ENCODE assay signal across 1 cellular context in the genomic region with DNA sequence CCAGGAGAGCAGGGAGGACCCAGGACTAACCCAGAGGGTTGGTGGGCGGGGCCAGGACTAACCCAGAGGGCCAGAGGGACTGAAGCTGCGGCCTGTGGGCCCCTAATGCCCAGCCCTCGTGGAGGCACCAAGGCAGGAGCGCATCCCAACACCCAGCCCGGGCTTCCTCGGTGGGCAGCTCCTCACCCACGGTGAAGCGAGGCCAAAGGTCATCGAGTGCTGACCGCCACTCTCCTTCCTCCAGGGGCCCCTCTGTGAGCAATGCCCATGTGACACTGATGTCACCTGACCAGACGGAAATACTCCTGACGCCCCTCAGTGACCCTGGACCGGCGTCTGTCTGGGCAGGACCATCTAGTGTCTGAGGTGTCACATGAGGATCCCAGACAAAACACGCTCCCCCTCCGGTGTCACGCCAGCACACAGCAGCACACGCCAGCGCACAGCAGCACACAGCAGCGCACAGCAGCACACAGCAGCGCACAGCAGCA.
TF ChIP-seq lines count a peak whose summit lies in the region.

No MANE protein-coding gene starts in this region.

TF ChIP-seq in HepG2, 621 proteins besides CTCF, POLR2A, EP300 and RAD21 (continued from another document and continues in another):
- TF ChIP-seq ZNF556 (CRISPR knock-in tag; IDR thresholded peaks at IDR 0.05; ENCODE audit: borderline replicate concordance) = no peak
- TF ChIP-seq, protein P1, sequence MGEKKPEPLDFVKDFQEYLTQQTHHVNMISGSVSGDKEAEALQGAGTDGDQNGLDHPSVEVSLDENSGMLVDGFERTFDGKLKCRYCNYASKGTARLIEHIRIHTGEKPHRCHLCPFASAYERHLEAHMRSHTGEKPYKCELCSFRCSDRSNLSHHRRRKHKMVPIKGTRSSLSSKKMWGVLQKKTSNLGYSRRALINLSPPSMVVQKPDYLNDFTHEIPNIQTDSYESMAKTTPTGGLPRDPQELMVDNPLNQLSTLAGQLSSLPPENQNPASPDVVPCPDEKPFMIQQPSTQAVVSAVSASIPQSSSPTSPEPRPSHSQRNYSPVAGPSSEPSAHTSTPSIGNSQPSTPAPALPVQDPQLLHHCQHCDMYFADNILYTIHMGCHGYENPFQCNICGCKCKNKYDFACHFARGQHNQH (CRISPR knock-in tag; IDR thresholded peaks at IDR 0.05) = no peak
- TF ChIP-seq HDAC2 (CRISPR knock-in tag; IDR thresholded peaks at IDR 0.05) = no peak
- TF ChIP-seq ZNF251 (CRISPR knock-in tag; IDR thresholded peaks at IDR 0.05) = no peak
- TF ChIP-seq MTA1 (CRISPR knock-in tag; IDR thresholded peaks at IDR 0.05; ENCODE audit: borderline replicate concordance) = no peak
- no peak for TF ChIP-seq ZNF660 (CRISPR knock-in tag; IDR thresholded peaks at IDR 0.05; ENCODE audit: borderline replicate concordance, low read depth)
- peak; percentile 35; the same call in 1 of the 2 replicates for TF ChIP-seq ZNF788 (CRISPR knock-in tag; IDR thresholded peaks at IDR 0.05; ENCODE audit: borderline replicate concordance)
- peak; percentile 89 for TF ChIP-seq RAD51 (IDR thresholded peaks at IDR 0.05; ENCODE audit: borderline replicate concordance)
- peak; percentile 53; the same call in 1 of the 2 replicates for TF ChIP-seq EED (CRISPR knock-in tag; IDR thresholded peaks at IDR 0.05)
- no peak for TF ChIP-seq ZFP90 (CRISPR knock-in tag; IDR thresholded peaks at IDR 0.05; ENCODE audit: borderline replicate concordance)
- TF ChIP-seq TEAD2 (CRISPR knock-in tag; IDR thresholded peaks at IDR 0.05) = no peak
- TF ChIP-seq DMAP1 (CRISPR knock-in tag; IDR thresholded peaks at IDR 0.05) = no peak
- TF ChIP-seq, protein P2, sequence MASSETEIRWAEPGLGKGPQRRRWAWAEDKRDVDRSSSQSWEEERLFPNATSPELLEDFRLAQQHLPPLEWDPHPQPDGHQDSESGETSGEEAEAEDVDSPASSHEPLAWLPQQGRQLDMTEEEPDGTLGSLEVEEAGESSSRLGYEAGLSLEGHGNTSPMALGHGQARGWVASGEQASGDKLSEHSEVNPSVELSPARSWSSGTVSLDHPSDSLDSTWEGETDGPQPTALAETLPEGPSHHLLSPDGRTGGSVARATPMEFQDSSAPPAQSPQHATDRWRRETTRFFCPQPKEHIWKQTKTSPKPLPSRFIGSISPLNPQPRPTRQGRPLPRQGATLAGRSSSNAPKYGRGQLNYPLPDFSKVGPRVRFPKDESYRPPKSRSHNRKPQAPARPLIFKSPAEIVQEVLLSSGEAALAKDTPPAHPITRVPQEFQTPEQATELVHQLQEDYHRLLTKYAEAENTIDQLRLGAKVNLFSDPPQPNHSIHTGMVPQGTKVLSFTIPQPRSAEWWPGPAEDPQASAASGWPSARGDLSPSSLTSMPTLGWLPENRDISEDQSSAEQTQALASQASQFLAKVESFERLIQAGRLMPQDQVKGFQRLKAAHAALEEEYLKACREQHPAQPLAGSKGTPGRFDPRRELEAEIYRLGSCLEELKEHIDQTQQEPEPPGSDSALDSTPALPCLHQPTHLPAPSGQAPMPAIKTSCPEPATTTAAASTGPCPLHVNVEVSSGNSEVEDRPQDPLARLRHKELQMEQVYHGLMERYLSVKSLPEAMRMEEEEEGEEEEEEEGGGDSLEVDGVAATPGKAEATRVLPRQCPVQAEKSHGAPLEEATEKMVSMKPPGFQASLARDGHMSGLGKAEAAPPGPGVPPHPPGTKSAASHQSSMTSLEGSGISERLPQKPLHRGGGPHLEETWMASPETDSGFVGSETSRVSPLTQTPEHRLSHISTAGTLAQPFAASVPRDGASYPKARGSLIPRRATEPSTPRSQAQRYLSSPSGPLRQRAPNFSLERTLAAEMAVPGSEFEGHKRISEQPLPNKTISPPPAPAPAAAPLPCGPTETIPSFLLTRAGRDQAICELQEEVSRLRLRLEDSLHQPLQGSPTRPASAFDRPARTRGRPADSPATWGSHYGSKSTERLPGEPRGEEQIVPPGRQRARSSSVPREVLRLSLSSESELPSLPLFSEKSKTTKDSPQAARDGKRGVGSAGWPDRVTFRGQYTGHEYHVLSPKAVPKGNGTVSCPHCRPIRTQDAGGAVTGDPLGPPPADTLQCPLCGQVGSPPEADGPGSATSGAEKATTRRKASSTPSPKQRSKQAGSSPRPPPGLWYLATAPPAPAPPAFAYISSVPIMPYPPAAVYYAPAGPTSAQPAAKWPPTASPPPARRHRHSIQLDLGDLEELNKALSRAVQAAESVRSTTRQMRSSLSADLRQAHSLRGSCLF (CRISPR knock-in tag; IDR thresholded peaks at IDR 0.05; ENCODE audit: borderline replicate concordance) = no peak
- peak; percentile 19; the same call in 1 of the 2 replicates for TF ChIP-seq SALL1 (CRISPR knock-in tag; IDR thresholded peaks at IDR 0.05)
- no peak for TF ChIP-seq CEBPG (CRISPR knock-in tag; IDR thresholded peaks at IDR 0.05)
- no peak for TF ChIP-seq NR3C1 (CRISPR knock-in tag; IDR thresholded peaks at IDR 0.05)
- TF ChIP-seq, protein P3, sequence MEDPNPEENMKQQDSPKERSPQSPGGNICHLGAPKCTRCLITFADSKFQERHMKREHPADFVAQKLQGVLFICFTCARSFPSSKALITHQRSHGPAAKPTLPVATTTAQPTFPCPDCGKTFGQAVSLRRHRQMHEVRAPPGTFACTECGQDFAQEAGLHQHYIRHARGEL (CRISPR knock-in tag; IDR thresholded peaks at IDR 0.05) = no peak
- TF ChIP-seq, protein P4, sequence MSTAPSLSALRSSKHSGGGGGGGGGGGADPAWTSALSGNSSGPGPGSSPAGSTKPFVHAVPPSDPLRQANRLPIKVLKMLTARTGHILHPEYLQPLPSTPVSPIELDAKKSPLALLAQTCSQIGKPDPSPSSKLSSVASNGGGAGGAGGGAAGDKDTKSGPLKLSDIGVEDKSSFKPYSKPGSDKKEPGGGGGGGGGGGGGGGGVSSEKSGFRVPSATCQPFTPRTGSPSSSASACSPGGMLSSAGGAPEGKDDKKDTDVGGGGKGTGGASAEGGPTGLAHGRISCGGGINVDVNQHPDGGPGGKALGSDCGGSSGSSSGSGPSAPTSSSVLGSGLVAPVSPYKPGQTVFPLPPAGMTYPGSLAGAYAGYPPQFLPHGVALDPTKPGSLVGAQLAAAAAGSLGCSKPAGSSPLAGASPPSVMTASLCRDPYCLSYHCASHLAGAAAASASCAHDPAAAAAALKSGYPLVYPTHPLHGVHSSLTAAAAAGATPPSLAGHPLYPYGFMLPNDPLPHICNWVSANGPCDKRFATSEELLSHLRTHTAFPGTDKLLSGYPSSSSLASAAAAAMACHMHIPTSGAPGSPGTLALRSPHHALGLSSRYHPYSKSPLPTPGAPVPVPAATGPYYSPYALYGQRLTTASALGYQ (CRISPR knock-in tag; IDR thresholded peaks at IDR 0.05) = no peak
- TF ChIP-seq, protein P5, sequence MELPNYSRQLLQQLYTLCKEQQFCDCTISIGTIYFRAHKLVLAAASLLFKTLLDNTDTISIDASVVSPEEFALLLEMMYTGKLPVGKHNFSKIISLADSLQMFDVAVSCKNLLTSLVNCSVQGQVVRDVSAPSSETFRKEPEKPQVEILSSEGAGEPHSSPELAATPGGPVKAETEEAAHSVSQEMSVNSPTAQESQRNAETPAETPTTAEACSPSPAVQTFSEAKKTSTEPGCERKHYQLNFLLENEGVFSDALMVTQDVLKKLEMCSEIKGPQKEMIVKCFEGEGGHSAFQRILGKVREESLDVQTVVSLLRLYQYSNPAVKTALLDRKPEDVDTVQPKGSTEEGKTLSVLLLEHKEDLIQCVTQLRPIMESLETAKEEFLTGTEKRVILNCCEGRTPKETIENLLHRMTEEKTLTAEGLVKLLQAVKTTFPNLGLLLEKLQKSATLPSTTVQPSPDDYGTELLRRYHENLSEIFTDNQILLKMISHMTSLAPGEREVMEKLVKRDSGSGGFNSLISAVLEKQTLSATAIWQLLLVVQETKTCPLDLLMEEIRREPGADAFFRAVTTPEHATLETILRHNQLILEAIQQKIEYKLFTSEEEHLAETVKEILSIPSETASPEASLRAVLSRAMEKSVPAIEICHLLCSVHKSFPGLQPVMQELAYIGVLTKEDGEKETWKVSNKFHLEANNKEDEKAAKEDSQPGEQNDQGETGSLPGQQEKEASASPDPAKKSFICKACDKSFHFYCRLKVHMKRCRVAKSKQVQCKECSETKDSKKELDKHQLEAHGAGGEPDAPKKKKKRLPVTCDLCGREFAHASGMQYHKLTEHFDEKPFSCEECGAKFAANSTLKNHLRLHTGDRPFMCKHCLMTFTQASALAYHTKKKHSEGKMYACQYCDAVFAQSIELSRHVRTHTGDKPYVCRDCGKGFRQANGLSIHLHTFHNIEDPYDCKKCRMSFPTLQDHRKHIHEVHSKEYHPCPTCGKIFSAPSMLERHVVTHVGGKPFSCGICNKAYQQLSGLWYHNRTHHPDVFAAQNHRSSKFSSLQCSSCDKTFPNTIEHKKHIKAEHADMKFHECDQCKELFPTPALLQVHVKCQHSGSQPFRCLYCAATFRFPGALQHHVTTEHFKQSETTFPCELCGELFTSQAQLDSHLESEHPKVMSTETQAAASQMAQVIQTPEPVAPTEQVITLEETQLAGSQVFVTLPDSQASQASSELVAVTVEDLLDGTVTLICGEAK (IDR thresholded peaks at IDR 0.05) = no peak
- TF ChIP-seq, protein P5 (CRISPR knock-in tag; IDR thresholded peaks at IDR 0.05) = no peak
- no peak for TF ChIP-seq ZNF431 (CRISPR knock-in tag; IDR thresholded peaks at IDR 0.05; ENCODE audit: borderline replicate concordance, low read depth)
- TF ChIP-seq DR1 (CRISPR knock-in tag; IDR thresholded peaks at IDR 0.05) = no peak
- TF ChIP-seq, protein P6, sequence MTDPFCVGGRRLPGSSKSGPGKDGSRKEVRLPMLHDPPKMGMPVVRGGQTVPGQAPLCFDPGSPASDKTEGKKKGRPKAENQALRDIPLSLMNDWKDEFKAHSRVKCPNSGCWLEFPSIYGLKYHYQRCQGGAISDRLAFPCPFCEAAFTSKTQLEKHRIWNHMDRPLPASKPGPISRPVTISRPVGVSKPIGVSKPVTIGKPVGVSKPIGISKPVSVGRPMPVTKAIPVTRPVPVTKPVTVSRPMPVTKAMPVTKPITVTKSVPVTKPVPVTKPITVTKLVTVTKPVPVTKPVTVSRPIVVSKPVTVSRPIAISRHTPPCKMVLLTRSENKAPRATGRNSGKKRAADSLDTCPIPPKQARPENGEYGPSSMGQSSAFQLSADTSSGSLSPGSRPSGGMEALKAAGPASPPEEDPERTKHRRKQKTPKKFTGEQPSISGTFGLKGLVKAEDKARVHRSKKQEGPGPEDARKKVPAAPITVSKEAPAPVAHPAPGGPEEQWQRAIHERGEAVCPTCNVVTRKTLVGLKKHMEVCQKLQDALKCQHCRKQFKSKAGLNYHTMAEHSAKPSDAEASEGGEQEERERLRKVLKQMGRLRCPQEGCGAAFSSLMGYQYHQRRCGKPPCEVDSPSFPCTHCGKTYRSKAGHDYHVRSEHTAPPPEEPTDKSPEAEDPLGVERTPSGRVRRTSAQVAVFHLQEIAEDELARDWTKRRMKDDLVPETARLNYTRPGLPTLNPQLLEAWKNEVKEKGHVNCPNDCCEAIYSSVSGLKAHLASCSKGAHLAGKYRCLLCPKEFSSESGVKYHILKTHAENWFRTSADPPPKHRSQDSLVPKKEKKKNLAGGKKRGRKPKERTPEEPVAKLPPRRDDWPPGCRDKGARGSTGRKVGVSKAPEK (CRISPR knock-in tag; IDR thresholded peaks at IDR 0.05; ENCODE audit: borderline replicate concordance) = no peak
- TF ChIP-seq, protein P7, sequence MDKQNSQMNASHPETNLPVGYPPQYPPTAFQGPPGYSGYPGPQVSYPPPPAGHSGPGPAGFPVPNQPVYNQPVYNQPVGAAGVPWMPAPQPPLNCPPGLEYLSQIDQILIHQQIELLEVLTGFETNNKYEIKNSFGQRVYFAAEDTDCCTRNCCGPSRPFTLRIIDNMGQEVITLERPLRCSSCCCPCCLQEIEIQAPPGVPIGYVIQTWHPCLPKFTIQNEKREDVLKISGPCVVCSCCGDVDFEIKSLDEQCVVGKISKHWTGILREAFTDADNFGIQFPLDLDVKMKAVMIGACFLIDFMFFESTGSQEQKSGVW (CRISPR knock-in tag; IDR thresholded peaks at IDR 0.05; ENCODE audit: borderline replicate concordance) = no peak
- no peak for TF ChIP-seq SOX13 (IDR thresholded peaks at IDR 0.05)
- 0 out of 4 replicates have a peak, but pooled peaks of 1 of the 2 experiments have one; percentile 12 for TF ChIP-seq SOX13 (CRISPR knock-in tag; conservative IDR thresholded peaks at IDR 0.05 in 1 of 2, IDR thresholded peaks at IDR 0.05 in 1 of 2)
- TF ChIP-seq, protein P8, sequence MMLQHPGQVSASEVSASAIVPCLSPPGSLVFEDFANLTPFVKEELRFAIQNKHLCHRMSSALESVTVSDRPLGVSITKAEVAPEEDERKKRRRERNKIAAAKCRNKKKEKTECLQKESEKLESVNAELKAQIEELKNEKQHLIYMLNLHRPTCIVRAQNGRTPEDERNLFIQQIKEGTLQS (CRISPR knock-in tag; IDR thresholded peaks at IDR 0.05) = 0 out of 2 replicates have a peak, but pooled peaks have one; percentile 6
- TF ChIP-seq, protein P9, sequence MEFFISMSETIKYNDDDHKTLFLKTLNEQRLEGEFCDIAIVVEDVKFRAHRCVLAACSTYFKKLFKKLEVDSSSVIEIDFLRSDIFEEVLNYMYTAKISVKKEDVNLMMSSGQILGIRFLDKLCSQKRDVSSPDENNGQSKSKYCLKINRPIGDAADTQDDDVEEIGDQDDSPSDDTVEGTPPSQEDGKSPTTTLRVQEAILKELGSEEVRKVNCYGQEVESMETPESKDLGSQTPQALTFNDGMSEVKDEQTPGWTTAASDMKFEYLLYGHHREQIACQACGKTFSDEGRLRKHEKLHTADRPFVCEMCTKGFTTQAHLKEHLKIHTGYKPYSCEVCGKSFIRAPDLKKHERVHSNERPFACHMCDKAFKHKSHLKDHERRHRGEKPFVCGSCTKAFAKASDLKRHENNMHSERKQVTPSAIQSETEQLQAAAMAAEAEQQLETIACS (CRISPR knock-in tag; IDR thresholded peaks at IDR 0.05) = no peak
